11 cellular contexts compared by ENCODE assay signal in the genomic region with DNA sequence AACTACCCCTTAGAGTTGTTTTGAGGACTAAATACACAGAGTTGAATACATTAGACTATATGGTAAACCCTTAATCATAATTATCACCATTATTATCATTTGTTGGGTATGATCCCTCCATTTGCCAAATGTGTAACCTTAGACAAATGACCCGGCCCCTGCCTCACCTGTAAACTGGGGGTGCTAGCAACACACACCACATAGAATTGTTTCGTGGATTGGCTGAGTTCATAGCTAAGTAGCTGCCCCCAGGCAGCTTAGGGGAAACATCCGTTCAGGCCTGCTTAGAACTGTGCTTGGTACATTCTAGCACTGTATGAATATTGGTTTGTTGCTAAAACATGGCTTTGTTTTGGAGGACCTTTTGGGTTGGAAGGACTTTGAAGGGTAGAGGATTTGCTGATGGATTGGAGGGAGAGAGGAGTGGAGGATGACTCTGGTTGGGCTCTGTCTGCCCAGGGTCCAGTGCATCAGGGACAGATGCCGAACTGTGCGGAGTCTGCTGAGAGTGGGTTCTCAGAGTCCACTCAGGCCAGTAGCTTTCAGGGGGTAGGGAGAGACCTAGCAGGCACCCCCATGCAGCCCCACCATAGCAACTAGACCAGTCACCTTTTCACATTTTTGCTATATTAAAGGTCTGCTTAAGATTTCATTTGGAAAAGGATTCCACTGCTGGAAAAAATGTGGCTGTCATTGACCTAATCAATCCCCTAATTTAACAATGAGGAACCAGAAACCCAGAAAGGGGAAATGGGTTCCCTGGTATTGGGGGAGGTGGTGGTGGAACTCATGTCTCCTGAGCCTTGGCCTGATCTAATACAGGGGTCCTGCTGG. TPM values are rescaled to one million over a fixed set of nuclear protein-coding genes. Genes with fewer than 3 reads are reported as not detected.
DNase-seq lines count a peak whose midpoint lies in the region; TF ChIP-seq lines count a peak whose summit lies in the region.
"Had no signal": no experiment of that assay in that cellular context is flagged by ENCODE, and none has a peak within 500 bp of the region (broad histone marks: within the 10 kb centered on the region; RNA-seq: fewer than 3 reads in every experiment).

No MANE protein-coding gene starts in this region.

- peaks cover 0 to 83% (median 19%) of the 10 kb centered on the region in 3 donors for H3K4me1 ChIP-seq in esophagus squamous epithelium
- H3K4me1 ChIP-seq in sigmoid colon: peaks cover 0 to 85% (median 52%) of the 10 kb centered on the region in 4 donors

- intact Hi-C loops in esophagus squamous epithelium (cut with DNase I) (no loop called here), sigmoid colon (cut with DNase I) (loop anchor here (10.0 kb wide), 1 partner anchor 279 kb away; a partner anchor contains a TSS)

- TF ChIP-seq EP300 in sigmoid colon (IDR thresholded peaks at IDR 0.05): no peak

- H3K9me3 ChIP-seq in esophagus squamous epithelium (no peaks in the 10 kb centered on the region), sigmoid colon (no peaks in the 10 kb centered on the region)

- 66 to 87% methylated on average over 4 to 5 of the region's 5 CpGs for WGBS in esophagus squamous epithelium, 2 donors
- WGBS in sigmoid colon, 2 donors: 88 to 91% methylated on average over 5 of the region's 5 CpGs

- TF ChIP-seq POLR2A in esophagus squamous epithelium (IDR thresholded peaks at IDR 0.05): no peak
- no peak for TF ChIP-seq POLR2A in sigmoid colon (IDR thresholded peaks at IDR 0.05)

- H3K27me3 ChIP-seq in esophagus squamous epithelium (peaks cover 0 to 10% (median 0%) of the 10 kb centered on the region in 4 donors), sigmoid colon (no peaks in the 10 kb centered on the region)

- no peaks in the 10 kb centered on the region for H3K36me3 ChIP-seq in esophagus squamous epithelium
- H3K36me3 ChIP-seq in sigmoid colon: no peaks in the 10 kb centered on the region

- peak overlapping the region in 3 of 4 donors; percentile 84 to 91 (median 89) for H3K27ac ChIP-seq in esophagus squamous epithelium
- peak overlapping the region in 3 of 4 donors; percentile 88 to 99 (median 96) for H3K27ac ChIP-seq in sigmoid colon

- peak overlapping the region in 3 of 4 donors; percentile 61 to 82 (median 79) for H3K4me3 ChIP-seq in esophagus squamous epithelium
- H3K4me3 ChIP-seq in sigmoid colon: peak overlapping the region; percentile 67 to 88 (median 84)

- DNase-seq in SIG-M5 treated with dmso at 0.1 percent for 504 hours (lab: John Stamatoyannopoulos, UW; ENCODE audit: unreplicated experiment): peak; percentile 36
- no peak for DNase-seq in SIG-M5 (lab: John Stamatoyannopoulos, UW)
- DNase-seq in NOMO-1 treated with DMSO at 0.1 percent for 48 hours (lab: John Stamatoyannopoulos, UW; ENCODE audit: unreplicated experiment): peak; percentile 51
- no peak for DNase-seq in esophagus squamous epithelium (lab: John Stamatoyannopoulos, UW)
- peak; percentile 56 for DNase-seq in sigmoid colon
- DNase-seq in DMS153 (lab: John Stamatoyannopoulos, UW): no peak
- DNase-seq in Kasumi-1 (lab: John Stamatoyannopoulos, UW): no peak
- no peak for DNase-seq in stimulated activated CD4-positive, alpha-beta T cell treated with anti-CD3 and anti-CD28 coated beads, Interleukin-12 subunit alpha, Interleukin-12 subunit beta, amount 100 ng/mL, for 4 hours
- DNase-seq: amniotic stem cell, left colon, NCI-H510A treated with DMSO at 0.1 percent for 48 hours had no signal

- no peak for TF ChIP-seq CTCF in esophagus squamous epithelium (IDR thresholded peaks at IDR 0.05)
- no peak for TF ChIP-seq CTCF in sigmoid colon (IDR thresholded peaks at IDR 0.05)

RNA-seq across cellular contexts. Expression of a gene that starts 2.1 kb away (rescaled TPM):
- total RNA-seq in esophagus squamous epithelium (1 to 10 TPM; 1.9 to 9.7 (median 4.4) TPM), sigmoid colon (10 to 100 TPM; 12.7 to 31.8 (median 23.0) TPM)
- polyA plus RNA-seq in sigmoid colon: 10 to 100 TPM in 1 of 3 donors, 1 to 10 TPM in 2; 6.0 to 19.2 (median 7.4) TPM

Comparison
In these comparisons a context has a peak if more than half of its experiments do, and no peak if none do; other contexts are left out.
1. DNase-seq: peak in SIG-M5 treated with dmso at 0.1 percent for 504 hours (single experiment), NOMO-1 treated with DMSO at 0.1 percent for 48 hours (single experiment) and sigmoid colon (single experiment); none in SIG-M5 (single experiment), esophagus squamous epithelium (single experiment), DMS153 (single experiment), Kasumi-1 (0 of 2) and stimulated activated CD4-positive, alpha-beta T cell treated with anti-CD3 and anti-CD28 coated beads, Interleukin-12 subunit alpha, Interleukin-12 subunit beta, amount 100 ng/mL, for 4 hours (single experiment).